Comparison of ENCODE assay signal across 29 cellular contexts in the genomic region with DNA sequence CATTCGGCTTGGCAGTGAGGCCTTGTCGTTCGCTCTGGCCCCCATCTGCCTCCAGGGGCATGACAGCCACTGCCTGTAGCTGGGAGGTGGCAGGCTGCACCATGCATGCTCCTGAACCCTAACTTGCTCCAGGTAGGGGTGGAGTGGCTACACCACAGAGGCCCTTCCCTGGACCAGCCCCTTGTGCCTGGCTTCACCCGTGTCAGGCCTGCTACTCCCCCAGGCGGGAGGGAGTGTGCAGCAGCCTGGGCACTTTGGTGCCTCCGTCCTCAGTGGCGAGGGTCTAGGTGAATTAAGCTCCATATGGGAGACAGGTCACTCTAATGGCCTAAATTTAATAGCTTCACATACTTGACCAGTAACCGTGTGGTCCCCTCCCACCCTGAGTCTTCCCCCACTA. TPM values are rescaled to one million over a fixed set of nuclear protein-coding genes. Genes with fewer than 3 reads are reported as not detected.
"Had no signal": no experiment of that assay in that cellular context is flagged by ENCODE, and none has a peak within 500 bp of the region (broad histone marks: within the 10 kb centered on the region; RNA-seq: fewer than 3 reads in every experiment).

No MANE protein-coding gene starts in this region.

- DNase-seq: activated B cell treated with CpG ODN at 0.5 μM for 24 hours; activated CD4-positive, alpha-beta T cell treated with anti-CD3 and anti-CD28 coated beads for 48 hours; activated CD4-positive, alpha-beta T cell treated with anti-CD3 and anti-CD28 coated beads, Interleukin-2, amount 50 U/mL, for 1 hour; activated CD4-positive, alpha-beta T cell treated with anti-CD3 and anti-CD28 coated beads, Interleukin-2, amount 50 U/mL, for 48 hours; activated CD8-positive, alpha-beta memory T cell treated with anti-CD3 and anti-CD28 coated beads for 24 hours; activated CD8-positive, alpha-beta T cell treated with anti-CD3 and anti-CD28 coated beads for 36 hours; activated effector memory CD4-positive, alpha-beta T cell treated with Interleukin-2 at 50 U/mL for 16 hours; activated gamma-delta T cell treated with Interleukin-2 at 50 U/mL for 16 hours; activated naive CD4-positive, alpha-beta T cell treated with anti-CD3 and anti-CD28 coated beads, Interleukin-2, amount 50 U/mL, for 16 hours; activated naive CD4-positive, alpha-beta T cell treated with Interleukin-2 at 50 U/mL for 16 hours; activated T-cell treated with anti-CD3 and anti-CD28 coated beads, Interleukin-2, amount 50 U/mL, for 4 hours; amniotic stem cell; anterior cingulate cortex; brain microvascular endothelial cell; effector CD4-positive, alpha-beta T cell; effector memory CD8-positive, alpha-beta T cell; erythroblast; foreskin keratinocyte; T-helper 1 cell; T-helper 17 cell; T1000; WERI-Rb-1 had no signal

- FAIRE-seq: astrocyte, bronchial epithelial cell had no signal

- H3K27ac ChIP-seq: brain microvascular endothelial cell, coronary artery, esophagus muscularis mucosa, foreskin keratinocyte, gastroesophageal sphincter, WERI-Rb-1 had no signal

- ATAC-seq: activated CD4-positive, CD25-positive, alpha-beta regulatory T cell treated with anti-CD3 and anti-CD28 coated beads, Interleukin-2, amount 50 U/mL, for 24 hours; activated CD8-positive, alpha-beta T cell treated with anti-CD3 and anti-CD28 coated beads for 36 hours; activated T-cell treated with anti-CD3 and anti-CD28 coated beads, Interleukin-2, amount 50 U/mL, for 4 hours; activated T-helper 17 cell treated with anti-CD3 and anti-CD28 coated beads, Interleukin-2, amount 50 U/mL, for 72 hours; effector memory CD8-positive, alpha-beta T cell; foreskin keratinocyte; gastroesophageal sphincter; T-helper 17 cell had no signal

- H3K4me3 ChIP-seq: coronary artery, esophagus muscularis mucosa, gastroesophageal sphincter had no signal

- H3K36me3 ChIP-seq: brain microvascular endothelial cell, esophagus muscularis mucosa, gastroesophageal sphincter, WERI-Rb-1 had no signal

- H3K9me3 ChIP-seq: gastroesophageal sphincter had no signal

- H3K27me3 ChIP-seq: brain microvascular endothelial cell, esophagus muscularis mucosa had no signal

- H3K4me1 ChIP-seq: esophagus muscularis mucosa, foreskin keratinocyte, gastroesophageal sphincter had no signal

RNA-seq across cellular contexts. Expression of a gene that starts 59.4 kb away (rescaled TPM):
- total RNA-seq: activated B cell treated with CpG ODN at 0.5 μM for 24 hours; activated CD8-positive, alpha-beta T cell treated with anti-CD3 and anti-CD28 coated beads for 36 hours; activated T-cell treated with anti-CD3 and anti-CD28 coated beads, Interleukin-2, amount 50 U/mL, for 4 hours; activated T-helper 17 cell treated with anti-CD3 and anti-CD28 coated beads, Interleukin-2, amount 50 U/mL, for 72 hours; bronchial epithelial cell; T-helper 17 cell had no signal
